In the genomic region with DNA sequence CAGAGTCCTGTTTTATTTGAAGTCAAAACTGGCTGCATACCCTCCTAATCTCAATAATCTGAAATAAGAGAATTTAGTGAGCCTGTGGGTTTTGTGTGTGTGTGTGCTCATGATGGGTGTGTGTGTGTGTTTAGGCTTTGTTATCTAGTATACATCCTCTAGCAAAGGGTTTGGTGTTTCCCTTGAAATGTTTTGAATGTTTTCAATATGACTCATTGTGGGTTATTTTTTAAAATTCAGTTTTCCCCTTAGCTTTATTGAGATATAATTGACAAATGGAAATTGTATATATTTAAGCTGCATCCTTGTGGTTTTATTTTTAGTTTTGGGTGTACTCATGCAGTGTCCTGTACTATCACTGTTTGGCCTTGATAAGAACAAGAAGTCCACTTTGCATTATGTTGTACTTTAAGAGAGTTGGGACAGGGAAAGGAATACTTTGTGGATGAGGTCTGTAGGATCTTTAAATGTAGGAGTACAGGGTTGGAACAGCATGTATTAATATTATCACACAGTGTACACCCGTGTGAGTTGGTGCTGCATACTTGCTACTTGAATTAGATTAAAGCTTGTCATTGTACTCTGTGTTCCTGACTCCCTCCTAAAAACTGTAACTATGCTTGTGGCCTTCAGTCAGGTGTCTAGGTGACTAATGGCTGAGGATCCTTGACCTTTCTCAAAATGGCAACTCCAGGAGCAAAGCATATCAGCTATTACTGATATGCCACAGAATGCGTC, we compare ENCODE assay signal across 1 cellular context.
TF ChIP-seq lines count a peak whose summit lies in the region.

No MANE protein-coding gene starts in this region.

TF ChIP-seq in K562, 482 proteins besides CTCF, POLR2A, EP300 and RAD21 (continued from another document and continues in another):
- TF ChIP-seq, protein P1, sequence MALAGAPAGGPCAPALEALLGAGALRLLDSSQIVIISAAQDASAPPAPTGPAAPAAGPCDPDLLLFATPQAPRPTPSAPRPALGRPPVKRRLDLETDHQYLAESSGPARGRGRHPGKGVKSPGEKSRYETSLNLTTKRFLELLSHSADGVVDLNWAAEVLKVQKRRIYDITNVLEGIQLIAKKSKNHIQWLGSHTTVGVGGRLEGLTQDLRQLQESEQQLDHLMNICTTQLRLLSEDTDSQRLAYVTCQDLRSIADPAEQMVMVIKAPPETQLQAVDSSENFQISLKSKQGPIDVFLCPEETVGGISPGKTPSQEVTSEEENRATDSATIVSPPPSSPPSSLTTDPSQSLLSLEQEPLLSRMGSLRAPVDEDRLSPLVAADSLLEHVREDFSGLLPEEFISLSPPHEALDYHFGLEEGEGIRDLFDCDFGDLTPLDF (CRISPR knock-in tag; IDR thresholded peaks at IDR 0.05), result no peak
- TF ChIP-seq, protein P2, sequence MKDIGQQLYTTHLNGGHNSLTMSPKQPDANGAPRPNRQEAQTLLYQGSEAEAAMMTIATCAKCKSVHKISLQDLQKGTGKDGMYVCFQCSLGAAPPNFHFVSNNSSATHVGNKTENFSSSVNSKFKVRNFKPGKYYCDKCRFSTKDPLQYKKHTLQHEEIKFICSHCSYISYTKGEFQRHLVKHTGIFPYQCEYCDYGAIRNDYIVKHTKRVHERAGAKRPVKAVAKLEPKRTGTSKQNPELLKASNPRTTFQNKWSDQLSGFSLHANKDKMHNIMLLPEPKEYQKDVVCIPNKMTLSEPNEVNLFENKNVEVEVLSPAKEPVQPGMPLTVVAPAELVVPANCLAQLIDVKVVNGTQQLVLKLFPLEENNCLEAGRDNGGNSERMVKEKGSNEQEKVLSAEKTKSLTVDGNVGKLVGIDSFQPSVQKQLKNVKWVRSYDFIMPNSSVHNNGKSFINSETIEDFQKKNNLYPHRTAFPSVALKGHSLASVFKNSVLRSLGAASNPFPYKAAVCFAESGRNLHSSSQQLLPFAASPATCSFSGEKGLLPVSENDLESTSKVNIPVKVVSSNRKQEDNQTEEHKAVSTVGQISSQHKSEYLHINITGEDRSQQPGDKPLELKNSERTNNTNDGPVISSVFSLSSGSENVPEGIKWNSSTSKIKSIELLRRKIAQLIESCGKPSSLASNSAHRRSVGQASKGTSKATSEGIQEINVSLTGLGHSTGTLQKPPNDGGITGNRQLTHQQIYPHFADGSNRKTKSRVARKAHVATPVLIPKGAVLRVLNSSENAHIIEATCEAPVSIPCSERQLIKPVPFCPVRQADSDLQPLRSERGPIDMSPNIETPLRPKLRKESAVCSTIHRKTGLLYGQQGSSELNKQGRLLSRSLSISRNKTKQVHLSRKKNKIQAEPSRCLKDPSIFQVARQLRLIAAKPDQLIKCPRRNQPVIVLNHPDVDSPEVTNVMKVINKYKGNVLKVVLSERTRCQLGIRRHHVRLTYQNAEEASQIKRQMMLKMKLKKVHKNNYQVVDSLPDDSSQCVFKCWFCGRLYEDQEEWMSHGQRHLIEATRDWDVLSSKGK (CRISPR knock-in tag; IDR thresholded peaks at IDR 0.05), result no peak
- TF ChIP-seq SIN3B (IDR thresholded peaks at IDR 0.05; ENCODE audit: low read depth), result no peak
- no peak for TF ChIP-seq E2F8 (IDR thresholded peaks at IDR 0.05; ENCODE audit: low read depth, partially characterized antibody)
- TF ChIP-seq GATAD2A (IDR thresholded peaks at IDR 0.05), result no peak
- TF ChIP-seq FOXP4 (CRISPR knock-in tag; IDR thresholded peaks at IDR 0.05; ENCODE audit: borderline replicate concordance), result no peak
- no peak for TF ChIP-seq CCNT2 (IDR thresholded peaks at IDR 0.05; ENCODE audit: borderline replicate concordance, extremely low read depth, insufficient read length, low read depth, low read length)
- 0 out of 2 replicates have a peak, but pooled peaks have one; percentile 1 for TF ChIP-seq NFE2 (IDR thresholded peaks at IDR 0.05; ENCODE audit: low read depth)
- peak in 1 of 2 experiments; percentile 23; a peak in 1 of 4 replicates for TF ChIP-seq MAZ (CRISPR knock-in tag; conservative IDR thresholded peaks at IDR 0.05 in 1 of 2, IDR thresholded peaks at IDR 0.05 in 1 of 2)
- TF ChIP-seq CHD2 (IDR thresholded peaks at IDR 0.05; ENCODE audit: low read depth, low read length), result no peak
- TF ChIP-seq CBX8 (IDR thresholded peaks at IDR 0.05; ENCODE audit: borderline replicate concordance, extremely low read depth, low read depth, low read length, poor library complexity, severe bottlenecking), result no peak
- no peak for TF ChIP-seq ZC3H8 (IDR thresholded peaks at IDR 0.05)
- no peak for TF ChIP-seq ZNF551 (CRISPR knock-in tag; IDR thresholded peaks at IDR 0.05)
- peak; percentile 59 to 89; a peak in 3 of 4 replicates for TF ChIP-seq TEAD1 (CRISPR knock-in tag; IDR thresholded peaks at IDR 0.05)
- TF ChIP-seq, protein P3, sequence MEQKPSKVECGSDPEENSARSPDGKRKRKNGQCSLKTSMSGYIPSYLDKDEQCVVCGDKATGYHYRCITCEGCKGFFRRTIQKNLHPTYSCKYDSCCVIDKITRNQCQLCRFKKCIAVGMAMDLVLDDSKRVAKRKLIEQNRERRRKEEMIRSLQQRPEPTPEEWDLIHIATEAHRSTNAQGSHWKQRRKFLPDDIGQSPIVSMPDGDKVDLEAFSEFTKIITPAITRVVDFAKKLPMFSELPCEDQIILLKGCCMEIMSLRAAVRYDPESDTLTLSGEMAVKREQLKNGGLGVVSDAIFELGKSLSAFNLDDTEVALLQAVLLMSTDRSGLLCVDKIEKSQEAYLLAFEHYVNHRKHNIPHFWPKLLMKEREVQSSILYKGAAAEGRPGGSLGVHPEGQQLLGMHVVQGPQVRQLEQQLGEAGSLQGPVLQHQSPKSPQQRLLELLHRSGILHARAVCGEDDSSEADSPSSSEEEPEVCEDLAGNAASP (IDR thresholded peaks at IDR 0.05), result no peak
- TF ChIP-seq, protein P4, sequence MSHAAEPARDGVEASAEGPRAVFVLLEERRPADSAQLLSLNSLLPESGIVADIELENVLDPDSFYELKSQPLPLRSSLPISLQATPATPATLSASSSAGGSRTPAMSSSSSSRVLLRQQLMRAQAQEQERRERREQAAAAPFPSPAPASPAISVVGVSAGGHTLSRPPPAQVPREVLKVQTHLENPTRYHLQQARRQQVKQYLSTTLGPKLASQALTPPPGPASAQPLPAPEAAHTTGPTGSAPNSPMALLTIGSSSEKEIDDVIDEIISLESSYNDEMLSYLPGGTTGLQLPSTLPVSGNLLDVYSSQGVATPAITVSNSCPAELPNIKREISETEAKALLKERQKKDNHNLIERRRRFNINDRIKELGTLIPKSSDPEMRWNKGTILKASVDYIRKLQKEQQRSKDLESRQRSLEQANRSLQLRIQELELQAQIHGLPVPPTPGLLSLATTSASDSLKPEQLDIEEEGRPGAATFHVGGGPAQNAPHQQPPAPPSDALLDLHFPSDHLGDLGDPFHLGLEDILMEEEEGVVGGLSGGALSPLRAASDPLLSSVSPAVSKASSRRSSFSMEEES (CRISPR knock-in tag; IDR thresholded peaks at IDR 0.05), result no peak
- TF ChIP-seq HSF4 (CRISPR knock-in tag; IDR thresholded peaks at IDR 0.05; ENCODE audit: borderline replicate concordance), result no peak
- no peak for TF ChIP-seq SREBF1 (IDR thresholded peaks at IDR 0.05; ENCODE audit: borderline replicate concordance, low read depth, low read length)
- no peak for TF ChIP-seq PRMT5 (CRISPR knock-in tag; IDR thresholded peaks at IDR 0.05)
- TF ChIP-seq HCFC1 (IDR thresholded peaks at IDR 0.05; ENCODE audit: low read depth, low read length), result no peak
- TF ChIP-seq, protein P5, sequence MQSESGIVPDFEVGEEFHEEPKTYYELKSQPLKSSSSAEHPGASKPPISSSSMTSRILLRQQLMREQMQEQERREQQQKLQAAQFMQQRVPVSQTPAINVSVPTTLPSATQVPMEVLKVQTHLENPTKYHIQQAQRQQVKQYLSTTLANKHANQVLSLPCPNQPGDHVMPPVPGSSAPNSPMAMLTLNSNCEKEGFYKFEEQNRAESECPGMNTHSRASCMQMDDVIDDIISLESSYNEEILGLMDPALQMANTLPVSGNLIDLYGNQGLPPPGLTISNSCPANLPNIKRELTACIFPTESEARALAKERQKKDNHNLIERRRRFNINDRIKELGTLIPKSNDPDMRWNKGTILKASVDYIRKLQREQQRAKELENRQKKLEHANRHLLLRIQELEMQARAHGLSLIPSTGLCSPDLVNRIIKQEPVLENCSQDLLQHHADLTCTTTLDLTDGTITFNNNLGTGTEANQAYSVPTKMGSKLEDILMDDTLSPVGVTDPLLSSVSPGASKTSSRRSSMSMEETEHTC (IDR thresholded peaks at IDR 0.05), result no peak
- TF ChIP-seq POLR3A (IDR thresholded peaks at IDR 0.05; ENCODE audit: borderline replicate concordance, extremely low read depth, insufficient read depth, insufficient read length), result no peak
- TF ChIP-seq ARID1B (IDR thresholded peaks at IDR 0.05), result peak; percentile 76
- TF ChIP-seq, protein P6, sequence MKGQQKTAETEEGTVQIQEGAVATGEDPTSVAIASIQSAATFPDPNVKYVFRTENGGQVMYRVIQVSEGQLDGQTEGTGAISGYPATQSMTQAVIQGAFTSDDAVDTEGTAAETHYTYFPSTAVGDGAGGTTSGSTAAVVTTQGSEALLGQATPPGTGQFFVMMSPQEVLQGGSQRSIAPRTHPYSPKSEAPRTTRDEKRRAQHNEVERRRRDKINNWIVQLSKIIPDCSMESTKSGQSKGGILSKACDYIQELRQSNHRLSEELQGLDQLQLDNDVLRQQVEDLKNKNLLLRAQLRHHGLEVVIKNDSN (CRISPR knock-in tag; IDR thresholded peaks at IDR 0.05), result no peak
- TF ChIP-seq ZNF445 (CRISPR knock-in tag; IDR thresholded peaks at IDR 0.05; ENCODE audit: low read depth), result no peak
- TF ChIP-seq PHB2 (IDR thresholded peaks at IDR 0.05; ENCODE audit: low read depth), result 0 out of 2 replicates have a peak, but pooled peaks have one; percentile 22
- TF ChIP-seq, protein P7, sequence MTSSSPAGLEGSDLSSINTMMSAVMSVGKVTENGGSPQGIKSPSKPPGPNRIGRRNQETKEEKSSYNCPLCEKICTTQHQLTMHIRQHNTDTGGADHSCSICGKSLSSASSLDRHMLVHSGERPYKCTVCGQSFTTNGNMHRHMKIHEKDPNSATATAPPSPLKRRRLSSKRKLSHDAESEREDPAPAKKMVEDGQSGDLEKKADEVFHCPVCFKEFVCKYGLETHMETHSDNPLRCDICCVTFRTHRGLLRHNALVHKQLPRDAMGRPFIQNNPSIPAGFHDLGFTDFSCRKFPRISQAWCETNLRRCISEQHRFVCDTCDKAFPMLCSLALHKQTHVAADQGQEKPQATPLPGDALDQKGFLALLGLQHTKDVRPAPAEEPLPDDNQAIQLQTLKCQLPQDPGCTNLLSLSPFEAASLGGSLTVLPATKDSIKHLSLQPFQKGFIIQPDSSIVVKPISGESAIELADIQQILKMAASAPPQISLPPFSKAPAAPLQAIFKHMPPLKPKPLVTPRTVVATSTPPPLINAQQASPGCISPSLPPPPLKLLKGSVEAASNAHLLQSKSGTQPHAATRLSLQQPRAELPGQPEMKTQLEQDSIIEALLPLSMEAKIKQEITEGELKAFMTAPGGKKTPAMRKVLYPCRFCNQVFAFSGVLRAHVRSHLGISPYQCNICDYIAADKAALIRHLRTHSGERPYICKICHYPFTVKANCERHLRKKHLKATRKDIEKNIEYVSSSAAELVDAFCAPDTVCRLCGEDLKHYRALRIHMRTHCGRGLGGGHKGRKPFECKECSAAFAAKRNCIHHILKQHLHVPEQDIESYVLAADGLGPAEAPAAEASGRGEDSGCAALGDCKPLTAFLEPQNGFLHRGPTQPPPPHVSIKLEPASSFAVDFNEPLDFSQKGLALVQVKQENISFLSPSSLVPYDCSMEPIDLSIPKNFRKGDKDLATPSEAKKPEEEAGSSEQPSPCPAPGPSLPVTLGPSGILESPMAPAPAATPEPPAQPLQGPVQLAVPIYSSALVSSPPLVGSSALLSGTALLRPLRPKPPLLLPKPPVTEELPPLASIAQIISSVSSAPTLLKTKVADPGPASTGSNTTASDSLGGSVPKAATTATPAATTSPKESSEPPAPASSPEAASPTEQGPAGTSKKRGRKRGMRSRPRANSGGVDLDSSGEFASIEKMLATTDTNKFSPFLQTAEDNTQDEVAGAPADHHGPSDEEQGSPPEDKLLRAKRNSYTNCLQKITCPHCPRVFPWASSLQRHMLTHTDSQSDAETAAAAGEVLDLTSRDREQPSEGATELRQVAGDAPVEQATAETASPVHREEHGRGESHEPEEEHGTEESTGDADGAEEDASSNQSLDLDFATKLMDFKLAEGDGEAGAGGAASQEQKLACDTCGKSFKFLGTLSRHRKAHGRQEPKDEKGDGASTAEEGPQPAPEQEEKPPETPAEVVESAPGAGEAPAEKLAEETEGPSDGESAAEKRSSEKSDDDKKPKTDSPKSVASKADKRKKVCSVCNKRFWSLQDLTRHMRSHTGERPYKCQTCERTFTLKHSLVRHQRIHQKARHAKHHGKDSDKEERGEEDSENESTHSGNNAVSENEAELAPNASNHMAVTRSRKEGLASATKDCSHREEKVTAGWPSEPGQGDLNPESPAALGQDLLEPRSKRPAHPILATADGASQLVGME (CRISPR knock-in tag; IDR thresholded peaks at IDR 0.05), result no peak
- TF ChIP-seq MEF2A (IDR thresholded peaks at IDR 0.05; ENCODE audit: control insufficient read depth, low read depth, low read length), result no peak; the same call in 1 of the 2 replicates
- no peak for TF ChIP-seq SIRT6 (IDR thresholded peaks at IDR 0.05; ENCODE audit: low read depth, low read length)
